1 cellular context compared by ENCODE assay signal in the genomic region with DNA sequence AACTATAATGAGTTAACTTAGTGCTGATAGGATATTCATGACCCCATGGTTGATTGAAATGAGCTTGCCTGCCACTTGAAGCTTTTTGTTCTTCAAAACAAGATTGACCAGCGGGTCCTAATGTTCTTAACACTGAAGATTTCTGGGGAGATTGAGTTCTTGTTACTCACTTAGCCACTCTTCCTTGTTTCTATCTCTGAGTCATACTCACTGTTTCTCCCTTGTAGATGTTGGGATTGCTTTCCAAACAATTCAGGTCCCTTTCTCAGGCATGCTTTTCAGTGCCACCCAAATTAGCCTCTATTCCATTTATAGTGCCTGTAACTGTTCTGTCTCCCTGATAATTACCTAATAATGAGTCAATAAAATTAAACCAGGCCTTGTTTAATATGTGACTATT.
TF ChIP-seq lines count a peak whose summit lies in the region.

No MANE protein-coding gene starts in this region.

TF ChIP-seq in WTC11, 78 proteins besides CTCF, POLR2A, EP300 and RAD21 (continued from another document):
- TF ChIP-seq ZNF281 (CRISPR knock-in tag; IDR thresholded peaks at IDR 0.05) (no peak), E2F4 (CRISPR knock-in tag; IDR thresholded peaks at IDR 0.05; ENCODE audit: borderline replicate concordance, low read depth) (no peak), SOX15 (CRISPR knock-in tag; IDR thresholded peaks at IDR 0.05) (no peak), TEAD1 (CRISPR knock-in tag; IDR thresholded peaks at IDR 0.05) (no peak), AFF4 (CRISPR knock-in tag; IDR thresholded peaks at IDR 0.05; ENCODE audit: borderline replicate concordance) (no peak), SMAD4 (CRISPR knock-in tag; IDR thresholded peaks at IDR 0.05) (no peak), ZNF423 (CRISPR knock-in tag; IDR thresholded peaks at IDR 0.05) (no peak), JAZF1 (CRISPR knock-in tag; IDR thresholded peaks at IDR 0.05) (no peak), ETV6 (CRISPR knock-in tag; IDR thresholded peaks at IDR 0.05) (no peak)
- TF ChIP-seq, protein P1, sequence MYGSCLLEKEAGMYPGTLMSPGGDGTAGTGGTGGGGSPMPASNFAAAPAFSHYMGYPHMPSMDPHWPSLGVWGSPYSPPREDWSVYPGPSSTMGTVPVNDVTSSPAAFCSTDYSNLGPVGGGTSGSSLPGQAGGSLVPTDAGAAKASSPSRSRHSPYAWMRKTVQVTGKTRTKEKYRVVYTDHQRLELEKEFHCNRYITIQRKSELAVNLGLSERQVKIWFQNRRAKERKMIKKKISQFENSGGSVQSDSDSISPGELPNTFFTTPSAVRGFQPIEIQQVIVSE (CRISPR knock-in tag; IDR thresholded peaks at IDR 0.05; ENCODE audit: borderline replicate concordance), result no peak
- TF ChIP-seq, protein P2, sequence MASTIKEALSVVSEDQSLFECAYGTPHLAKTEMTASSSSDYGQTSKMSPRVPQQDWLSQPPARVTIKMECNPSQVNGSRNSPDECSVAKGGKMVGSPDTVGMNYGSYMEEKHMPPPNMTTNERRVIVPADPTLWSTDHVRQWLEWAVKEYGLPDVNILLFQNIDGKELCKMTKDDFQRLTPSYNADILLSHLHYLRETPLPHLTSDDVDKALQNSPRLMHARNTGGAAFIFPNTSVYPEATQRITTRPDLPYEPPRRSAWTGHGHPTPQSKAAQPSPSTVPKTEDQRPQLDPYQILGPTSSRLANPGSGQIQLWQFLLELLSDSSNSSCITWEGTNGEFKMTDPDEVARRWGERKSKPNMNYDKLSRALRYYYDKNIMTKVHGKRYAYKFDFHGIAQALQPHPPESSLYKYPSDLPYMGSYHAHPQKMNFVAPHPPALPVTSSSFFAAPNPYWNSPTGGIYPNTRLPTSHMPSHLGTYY (CRISPR knock-in tag; IDR thresholded peaks at IDR 0.05), result no peak
